ENCODE assay signal across 1 cellular context in the genomic region with DNA sequence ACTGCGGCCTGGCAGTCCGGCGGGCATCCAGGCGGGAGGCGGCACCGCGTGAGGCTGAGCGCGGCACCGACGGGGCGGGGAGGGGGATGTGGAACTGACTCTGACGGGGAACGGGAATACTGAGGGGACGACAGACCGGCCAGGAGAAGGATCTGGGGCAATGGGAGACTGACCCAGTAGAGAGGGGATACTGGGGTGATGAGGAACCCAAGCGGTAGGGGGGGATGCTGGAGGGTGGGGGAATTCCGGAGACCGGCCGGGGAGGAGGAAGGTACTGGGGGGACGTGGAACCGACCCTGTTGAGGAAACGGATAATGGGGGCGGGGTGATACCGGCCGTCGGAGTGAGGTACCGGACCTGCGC.
A peak's percentile ranks its signal among the peaks of the same experiment; 100 is the strongest.
TF ChIP-seq lines count a peak whose summit lies in the region.

No MANE protein-coding gene starts in this region.

TF ChIP-seq in K562, 482 proteins besides CTCF, POLR2A, EP300 and RAD21 (continued from another document and continues in another):
- TF ChIP-seq CUX1 (CRISPR knock-in tag; IDR thresholded peaks at IDR 0.05) (no peak), ZC3H4 (CRISPR knock-in tag; IDR thresholded peaks at IDR 0.05; ENCODE audit: borderline replicate concordance) (no peak), THRA (IDR thresholded peaks at IDR 0.05) (no peak), HMGXB4 (CRISPR knock-in tag; IDR thresholded peaks at IDR 0.05) (0 out of 2 replicates have a peak, but pooled peaks have one; percentile 35), DPF2 (IDR thresholded peaks at IDR 0.05) (no peak), NCOA6 (IDR thresholded peaks at IDR 0.05) (peak; percentile 71), ZNF436 (CRISPR knock-in tag; IDR thresholded peaks at IDR 0.05) (no peak), SRSF3 (IDR thresholded peaks at IDR 0.05; ENCODE audit: insufficient read depth, low read length) (no peak), NONO (IDR thresholded peaks at IDR 0.05; ENCODE audit: low read depth in 2 of 2, low read length in 1 of 2) (no peak), ID3 (CRISPR knock-in tag; IDR thresholded peaks at IDR 0.05) (no peak), ID3 (tag; IDR thresholded peaks at IDR 0.05) (no peak), ZNF263 (CRISPR knock-in tag; IDR thresholded peaks at IDR 0.05; ENCODE audit: borderline replicate concordance) (no peak), ZNF408 (CRISPR knock-in tag; IDR thresholded peaks at IDR 0.05; ENCODE audit: low read depth) (no peak), ZFP36 (IDR thresholded peaks at IDR 0.05; ENCODE audit: low read depth, low read length, partially characterized antibody) (no peak), PHF21A (IDR thresholded peaks at IDR 0.05; ENCODE audit: borderline replicate concordance, low read depth) (no peak), TEAD2 (tag; IDR thresholded peaks at IDR 0.05) (no peak), ZEB2 (IDR thresholded peaks at IDR 0.05) (no peak), ZSCAN32 (CRISPR knock-in tag; IDR thresholded peaks at IDR 0.05) (no peak), SUPT5H (IDR thresholded peaks at IDR 0.05) (0 out of 2 replicates have a peak, but pooled peaks have one; percentile 14), FOXO4 (CRISPR knock-in tag; IDR thresholded peaks at IDR 0.05) (no peak), MGA (IDR thresholded peaks at IDR 0.05) (no peak)
- TF ChIP-seq, protein P1, sequence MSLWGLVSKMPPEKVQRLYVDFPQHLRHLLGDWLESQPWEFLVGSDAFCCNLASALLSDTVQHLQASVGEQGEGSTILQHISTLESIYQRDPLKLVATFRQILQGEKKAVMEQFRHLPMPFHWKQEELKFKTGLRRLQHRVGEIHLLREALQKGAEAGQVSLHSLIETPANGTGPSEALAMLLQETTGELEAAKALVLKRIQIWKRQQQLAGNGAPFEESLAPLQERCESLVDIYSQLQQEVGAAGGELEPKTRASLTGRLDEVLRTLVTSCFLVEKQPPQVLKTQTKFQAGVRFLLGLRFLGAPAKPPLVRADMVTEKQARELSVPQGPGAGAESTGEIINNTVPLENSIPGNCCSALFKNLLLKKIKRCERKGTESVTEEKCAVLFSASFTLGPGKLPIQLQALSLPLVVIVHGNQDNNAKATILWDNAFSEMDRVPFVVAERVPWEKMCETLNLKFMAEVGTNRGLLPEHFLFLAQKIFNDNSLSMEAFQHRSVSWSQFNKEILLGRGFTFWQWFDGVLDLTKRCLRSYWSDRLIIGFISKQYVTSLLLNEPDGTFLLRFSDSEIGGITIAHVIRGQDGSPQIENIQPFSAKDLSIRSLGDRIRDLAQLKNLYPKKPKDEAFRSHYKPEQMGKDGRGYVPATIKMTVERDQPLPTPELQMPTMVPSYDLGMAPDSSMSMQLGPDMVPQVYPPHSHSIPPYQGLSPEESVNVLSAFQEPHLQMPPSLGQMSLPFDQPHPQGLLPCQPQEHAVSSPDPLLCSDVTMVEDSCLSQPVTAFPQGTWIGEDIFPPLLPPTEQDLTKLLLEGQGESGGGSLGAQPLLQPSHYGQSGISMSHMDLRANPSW (CRISPR knock-in tag; IDR thresholded peaks at IDR 0.05): no peak
